In the genomic region with DNA sequence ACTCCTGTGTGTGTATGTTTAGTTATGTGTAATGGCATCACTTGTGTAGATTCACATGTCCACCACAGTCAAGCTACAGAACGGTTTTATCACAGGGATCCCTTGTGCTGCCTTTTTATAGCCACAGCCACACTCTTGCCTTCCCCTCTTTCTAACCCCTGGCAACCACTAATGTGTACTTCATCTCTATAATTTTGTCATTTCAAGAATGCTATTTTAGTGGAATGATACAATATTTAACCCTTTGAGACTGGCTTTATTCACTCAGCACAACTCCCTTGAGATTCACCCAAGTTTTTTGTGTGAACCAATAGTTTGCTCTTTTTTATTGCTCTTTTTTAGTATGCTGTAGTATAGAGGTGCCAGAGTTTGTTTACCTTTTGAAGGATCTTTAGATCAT, we compare ENCODE assay signal across 20 cellular contexts.
"Had no signal": no experiment of that assay in that cellular context is flagged by ENCODE, and none has a peak within 500 bp of the region (broad histone marks: within the 10 kb centered on the region; RNA-seq: fewer than 3 reads in every experiment).

No MANE protein-coding gene starts in this region.

- H3K4me1 ChIP-seq: thyroid gland had no signal

- DNase-seq: activated CD4-positive, alpha-beta T cell treated with anti-CD3 and anti-CD28 coated beads, Interleukin-2, amount 10 ng/mL, durations not matched to agents 7 days and 5 days; activated CD8-positive, alpha-beta T cell treated with anti-CD3 and anti-CD28 coated beads, Interleukin-2, amount 10 ng/mL, durations not matched to agents 7 days and 5 days; activated naive CD4-positive, alpha-beta T cell treated with anti-CD3 and anti-CD28 coated beads for 36 hours; activated T-cell treated with anti-CD3 and anti-CD28 coated beads, Interleukin-2, amount 50 U/mL, for 24 hours; caudate nucleus; dorsolateral prefrontal cortex; endodermal cell; foreskin melanocyte; glutamatergic neuron; hypothalamus; nephron progenitor cell; occipital lobe; posterior cingulate gyrus; retina; stimulated activated naive CD4-positive, alpha-beta T cell; thyroid gland had no signal

- H3K9me3 Mint-ChIP-seq: activated CD4-positive, alpha-beta T cell treated with anti-CD3 and anti-CD28 coated beads, Interleukin-2, amount 10 ng/mL, durations not matched to agents 7 days and 5 days; activated T-cell treated with anti-CD3 and anti-CD28 coated beads, Interleukin-2, amount 50 U/mL, for 24 hours; activated T-helper 2 cell treated with anti-CD3 and anti-CD28 coated beads, Interferon-gamma antibody, Interleukin-2, Interleukin-4, amounts not matched to agents 10 μg/mL and 5 μg/mL and 100 μg/mL, durations not matched to agents 14 hours and 24 hours and 36 hours had no signal

- H3K27me3 Mint-ChIP-seq: activated CD4-positive, alpha-beta T cell treated with anti-CD3 and anti-CD28 coated beads, Interleukin-2, amount 10 ng/mL, durations not matched to agents 7 days and 5 days had no signal

- H3K27me3 ChIP-seq: thyroid gland had no signal

- H3K27ac Mint-ChIP-seq: activated CD4-positive, alpha-beta T cell treated with anti-CD3 and anti-CD28 coated beads, Interleukin-2, amount 10 ng/mL, durations not matched to agents 7 days and 5 days; activated CD8-positive, alpha-beta T cell treated with anti-CD3 and anti-CD28 coated beads, Interleukin-2, amount 10 ng/mL, durations not matched to agents 7 days and 5 days; activated naive CD4-positive, alpha-beta T cell treated with anti-CD3 and anti-CD28 coated beads for 36 hours; activated T-cell treated with anti-CD3 and anti-CD28 coated beads, Interleukin-2, amount 50 U/mL, for 24 hours; activated T-helper 2 cell treated with anti-CD3 and anti-CD28 coated beads, Interferon-gamma antibody, Interleukin-2, Interleukin-4, amounts not matched to agents 10 μg/mL and 5 μg/mL and 100 μg/mL, durations not matched to agents 14 hours and 24 hours and 36 hours; brain; endodermal cell; nephron progenitor cell had no signal

- ATAC-seq: activated CD8-positive, alpha-beta T cell treated with anti-CD3 and anti-CD28 coated beads, Interleukin-2, amount 10 ng/mL, durations not matched to agents 7 days and 5 days; left lobe of liver had no signal

- H3K4me3 ChIP-seq: dorsolateral prefrontal cortex, thyroid gland had no signal

- H3K27ac ChIP-seq: dorsolateral prefrontal cortex, epithelial cell of prostate, thyroid gland had no signal

- H3K36me3 ChIP-seq: thyroid gland had no signal

- H3K4me1 Mint-ChIP-seq: nephron progenitor cell had no signal

- H3K4me3 Mint-ChIP-seq: activated CD4-positive, alpha-beta T cell treated with anti-CD3 and anti-CD28 coated beads, Interleukin-2, amount 10 ng/mL, durations not matched to agents 7 days and 5 days; activated CD8-positive, alpha-beta T cell treated with anti-CD3 and anti-CD28 coated beads, Interleukin-2, amount 10 ng/mL, durations not matched to agents 7 days and 5 days; activated naive CD4-positive, alpha-beta T cell treated with anti-CD3 and anti-CD28 coated beads for 36 hours; activated T-cell treated with anti-CD3 and anti-CD28 coated beads, Interleukin-2, amount 50 U/mL, for 24 hours; brain; endodermal cell; nephron progenitor cell had no signal

- H3K9me3 ChIP-seq: thyroid gland had no signal
